ENCODE assay signal across 8 cellular contexts in genomic region chr3:195908439-195909293, GRCh38. TPM values are rescaled to one million over a fixed set of nuclear protein-coding genes. Genes with fewer than 3 reads are reported as not detected.
DNase-seq lines count a peak whose midpoint lies in the region; ATAC-seq and TF ChIP-seq lines count a peak whose summit lies in the region.

TSS of gene TNK2 (minus strand) at chr3:195908551. CDS start at chr3:195888588, 19,963 bp downstream.

- peak within 1 kb of the TSS; percentile 62 for H3K4me3 ChIP-seq in A673 (ENCODE audit: low read depth, low read length, poor library complexity, severe bottlenecking)
- H3K4me3 ChIP-seq in coronary artery: peak within 1 kb of the TSS; percentile 89
- peak within 1 kb of the TSS; percentile 70 for H3K4me3 ChIP-seq in lower lobe of right lung

- H3K4me1 ChIP-seq in A673 (ENCODE audit: insufficient read depth, low read length, poor library complexity, severe bottlenecking): peaks cover 27% of the 10 kb centered on the region
- H3K4me1 ChIP-seq in lower lobe of right lung: peaks cover 55% of the 10 kb centered on the region

- BruUV-seq in A673 (replicated peaks; lab: Mats Ljungman, UMichigan): no TSS peak

- peak within 1 kb of the TSS; percentile 85 for H3K4me3 Mint-ChIP-seq in activated B cell treated with CpG ODN at 0.5 μM for 24 hours

- H3K27me3 ChIP-seq in A673 (replicated peaks; ENCODE audit: insufficient read depth, low read depth, low read length, poor library complexity) (no peaks in the 10 kb centered on the region), lower lobe of right lung (ENCODE audit: low read depth) (no peaks in the 10 kb centered on the region)

- H3K36me3 ChIP-seq in A673 (ENCODE audit: insufficient read depth, low read length, poor library complexity, severe bottlenecking) (no peaks in the 10 kb centered on the region), lower lobe of right lung (no peaks in the 10 kb centered on the region)

- H3K9me3 Mint-ChIP-seq in activated B cell treated with CpG ODN at 0.5 μM for 24 hours: no peaks in the 10 kb centered on the region

- peak within 1 kb of the TSS; percentile 100 for H3K27ac Mint-ChIP-seq in activated B cell treated with CpG ODN at 0.5 μM for 24 hours

- TF ChIP-seq CTCF in A673 (conservative IDR thresholded peaks at IDR 0.05; ENCODE audit: low read depth, low read length): no peak
- TF ChIP-seq CTCF in activated B cell treated with CpG ODN at 0.5 μM for 24 hours (IDR thresholded peaks at IDR 0.05): no peak
- no peak for TF ChIP-seq CTCF in coronary artery (IDR thresholded peaks at IDR 0.05)
- no peak for TF ChIP-seq CTCF in lower lobe of right lung (IDR thresholded peaks at IDR 0.05)

- ATAC-seq in HG03439 (IDR thresholded peaks at IDR 0.05; ENCODE audit: unreplicated experiment) (peak; percentile 11), activated B cell treated with CpG ODN at 0.5 μM for 24 hours (ENCODE audit: low read depth) (no peak), lower lobe of right lung (peak; percentile 17 to 32)

- DNase-seq in A673 (ENCODE audit: low spot score) (no peak), activated B cell treated with CpG ODN at 0.5 μM for 24 hours (peak; percentile 46), coronary artery (ENCODE audit: low spot score) (no peak), lower lobe of right lung (peak; percentile 71), DMS79 (lab: John Stamatoyannopoulos, UW) (no peak)
- peak; percentile 37 for DNase-seq in stimulated activated naive CD4-positive, alpha-beta T cell treated with Interleukin-2 at 50 U/mL for 16 hours (lab: John Stamatoyannopoulos, UW)

- no peak within 1 kb of the TSS for H3K27ac ChIP-seq in A673 (ENCODE audit: low read depth, low read length, poor library complexity, severe bottlenecking)
- peak within 1 kb of the TSS; percentile 9 to 84 for H3K27ac ChIP-seq in coronary artery
- peak within 1 kb of the TSS; percentile 86 for H3K27ac ChIP-seq in lower lobe of right lung

- peaks cover 51% of the 10 kb centered on the region for H3K4me1 Mint-ChIP-seq in activated B cell treated with CpG ODN at 0.5 μM for 24 hours

- CTCF ChIA-PET in A673 (lab: Charles Lee) (interaction anchor here (1.2 kb wide), 1 partner anchor 14 kb away, joined by 5 read pairs; no protein-coding TSS in a partner anchor), activated B cell treated with CpG ODN at 0.5 μM for 24 hours (lab: Charles Lee) (interaction anchor here (1.3 to 3.6 kb wide), 4 partner anchors 14 to 49 kb away, joined by 3 to 87 read pairs (median 6); no protein-coding TSS in a partner anchor)

- H3K36me3 Mint-ChIP-seq in activated B cell treated with CpG ODN at 0.5 μM for 24 hours (ENCODE audit: low read depth): peaks cover 2% of the 10 kb centered on the region

- H3K9me3 ChIP-seq in A673 (ENCODE audit: low read depth, low read length, poor library complexity, severe bottlenecking) (no peaks in the 10 kb centered on the region), lower lobe of right lung (no peaks in the 10 kb centered on the region)

- peak; percentile 22 for TF ChIP-seq POLR2A in GM19193 (IDR thresholded peaks at IDR 0.05; ENCODE audit: extremely low read depth, insufficient read depth, insufficient read length)

- intact Hi-C loops in A673 (cut with micrococcal nuclease; ENCODE audit: unreplicated experiment): no loop called here
- intact Hi-C loops in activated B cell treated with CpG ODN at 0.5 μM for 24 hours (cut with micrococcal nuclease): loop anchor here (5.0 to 10.0 kb wide), 8 partner anchors 161 to 1771 kb away; partner anchors contain the start of genes ATP13A3, FAM43A, HES1 and MELTF
- intact Hi-C loops in lower lobe of right lung (cut with DNase I): no loop called here

- no peaks in the 10 kb centered on the region for H3K27me3 Mint-ChIP-seq in activated B cell treated with CpG ODN at 0.5 μM for 24 hours

- POLR2A ChIA-PET in A673 (lab: Charles Lee; ENCODE audit: low non-redundant PET) (no interaction called here), activated B cell treated with CpG ODN at 0.5 μM for 24 hours (lab: Charles Lee) (interaction anchor here (0.6 to 6.0 kb wide), 9 partner anchors 8 to 1222 kb away, joined by 3 to 217 read pairs (median 5); partner anchors contain the start of gene PPP1R2)

RNA-seq across cellular contexts. Expression of gene TNK2, which starts in this region (rescaled TPM):
- total RNA-seq in A673 (2021) (18.2 and 24.4 TPM in 2 replicates), activated B cell treated with CpG ODN at 0.5 μM for 24 hours (108 and 132 TPM in 2 replicates), lower lobe of right lung (56.7 TPM)

Comparison
In these comparisons a context has a peak if more than half of its experiments do, and no peak if none do; other contexts are left out.
1. DNase-seq: peak in activated B cell treated with CpG ODN at 0.5 μM for 24 hours (single experiment), lower lobe of right lung (single experiment) and stimulated activated naive CD4-positive, alpha-beta T cell treated with Interleukin-2 at 50 U/mL for 16 hours (single experiment); none in A673 (single experiment), coronary artery (single experiment) and DMS79 (single experiment).
2. Peak in every context shown above with its lines, with median percentiles within 50 percentile points of each other: H3K4me3 ChIP-seq.